Comparison of ENCODE assay signal across 2 cellular contexts in genomic region chr10:34183397-34183796, GRCh38.
A peak's percentile ranks its signal among the peaks of the same experiment; 100 is the strongest.
TF ChIP-seq lines count a peak whose summit lies in the region.

No MANE protein-coding gene starts in this region.

TF ChIP-seq in GM23338, 12 proteins besides CTCF, POLR2A, EP300 and RAD21:
- TF ChIP-seq ETS1 (IDR thresholded peaks at IDR 0.05) (no peak), EZH2phosphoT487 (IDR thresholded peaks at IDR 0.05; ENCODE audit: unreplicated experiment) (no peak), JUNB (IDR thresholded peaks at IDR 0.05; ENCODE audit: unreplicated experiment) (no peak), ZNF114 (CRISPR knock-in tag; IDR thresholded peaks at IDR 0.05) (no peak), STAT1 (IDR thresholded peaks at IDR 0.05; ENCODE audit: unreplicated experiment) (no peak), CREB1 (CRISPR knock-in tag; IDR thresholded peaks at IDR 0.05; ENCODE audit: low read depth) (0 out of 2 replicates have a peak, but pooled peaks have one; percentile 28), EZH2 (IDR thresholded peaks at IDR 0.05; ENCODE audit: low read depth, unreplicated experiment) (no peak)

TF ChIP-seq in endothelial cell of umbilical vein, 7 proteins besides CTCF, POLR2A, EP300 and RAD21 (continued from another document):
- no peak for TF ChIP-seq GATA2 (IDR thresholded peaks at IDR 0.05; ENCODE audit: insufficient read depth, insufficient read length, low read depth, low read length)
- TF ChIP-seq POLR2AphosphoS5 (IDR thresholded peaks at IDR 0.05; ENCODE audit: insufficient read depth, low read depth, low read length): no peak
- TF ChIP-seq EZH2 (IDR thresholded peaks at IDR 0.05; ENCODE audit: borderline replicate concordance, low read depth, low read length, severe bottlenecking): no peak
- TF ChIP-seq JUN (IDR thresholded peaks at IDR 0.05; ENCODE audit: borderline replicate concordance, insufficient read depth, insufficient read length, low read depth): no peak
- no peak for TF ChIP-seq FOS (IDR thresholded peaks at IDR 0.05; ENCODE audit: borderline replicate concordance, insufficient read depth, low read length)
